In the genomic region with DNA sequence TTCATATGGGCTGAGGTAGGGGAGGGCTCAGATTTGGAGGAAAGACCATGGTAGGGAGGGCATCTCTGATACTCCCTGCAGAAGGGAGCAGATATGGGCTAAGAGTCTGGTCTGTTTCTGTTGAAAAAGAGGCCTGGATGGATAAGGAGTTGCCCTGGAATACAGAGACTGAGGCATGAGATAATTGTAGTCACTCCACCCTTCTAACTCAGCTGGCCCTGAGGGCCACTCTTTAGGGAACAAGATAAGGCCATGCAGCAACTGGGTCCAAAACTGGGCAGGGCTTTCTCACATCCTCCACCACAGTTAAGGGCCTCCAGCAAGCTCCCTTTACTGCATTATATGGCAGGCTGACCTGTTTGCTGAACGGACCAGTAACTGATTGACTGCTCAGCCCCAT, we compare ENCODE assay signal across 9 cellular contexts. TPM values are rescaled to one million over a fixed set of nuclear protein-coding genes. Genes with fewer than 3 reads are reported as not detected.
DNase-seq lines count a peak whose midpoint lies in the region; ATAC-seq, FAIRE-seq and TF ChIP-seq lines count a peak whose summit lies in the region.
"Had no signal": no experiment of that assay in that cellular context is flagged by ENCODE, and none has a peak within 500 bp of the region (broad histone marks: within the 10 kb centered on the region; RNA-seq: fewer than 3 reads in every experiment).

No MANE protein-coding gene starts in this region.

- peaks cover 23% of the 10 kb centered on the region for H3K9me3 Mint-ChIP-seq in activated naive CD8-positive, alpha-beta T cell treated with anti-CD3 and anti-CD28 coated beads for 36 hours

- H3K27me3 ChIP-seq in heart left ventricle: no peaks in the 10 kb centered on the region
- H3K27me3 ChIP-seq in thoracic aorta (replicated peaks; ENCODE audit: insufficient read depth): no peaks in the 10 kb centered on the region

- TF ChIP-seq POLR2A in heart left ventricle (IDR thresholded peaks at IDR 0.05): no peak
- TF ChIP-seq POLR2A in H54 (IDR thresholded peaks at IDR 0.05; ENCODE audit: low read depth, low read length): no peak

- H3K27ac ChIP-seq in heart left ventricle (no peak overlapping the region), kidney (ENCODE audit: low read depth in 2 of 2, low read length in 2 of 2) (no peak overlapping the region), thoracic aorta (no peak overlapping the region)

- FAIRE-seq in kidney (lab: Jason Lieb, UNC) (no peak), H54 (lab: Jason Lieb, UNC) (no peak)

- H3K4me3 Mint-ChIP-seq in activated naive CD8-positive, alpha-beta T cell treated with anti-CD3 and anti-CD28 coated beads for 36 hours: peak overlapping the region; percentile 87

- peaks cover 68% of the 10 kb centered on the region for H3K36me3 Mint-ChIP-seq in activated naive CD8-positive, alpha-beta T cell treated with anti-CD3 and anti-CD28 coated beads for 36 hours

- peaks cover 0 to 24% (median 15%) of the 10 kb centered on the region in 12 donors for H3K4me1 ChIP-seq in heart left ventricle
- H3K4me1 ChIP-seq in kidney (ENCODE audit: control insufficient read depth in 1 of 2, insufficient read depth in 1 of 2, low read depth in 1 of 2, low read length in 2 of 2): peaks cover 10 to 12% of the 10 kb centered on the region in 2 donors
- peaks cover 15 to 20% of the 10 kb centered on the region in 2 donors for H3K4me1 ChIP-seq in thoracic aorta (ENCODE audit: control insufficient read depth in 1 of 2, low read depth in 2 of 2)

- H3K36me3 ChIP-seq in heart left ventricle (peaks cover 0 to 8% (median 0%) of the 10 kb centered on the region in 9 donors), kidney (ENCODE audit: control insufficient read depth in 1 of 2, insufficient read depth in 2 of 2, low read length in 2 of 2) (peaks cover 4 to 6% of the 10 kb centered on the region in 2 donors), thoracic aorta (peaks cover 8% of the 10 kb centered on the region)

- peak overlapping the region in 8 of 12 donors; percentile 70 to 94 (median 92) for H3K4me3 ChIP-seq in heart left ventricle
- H3K4me3 ChIP-seq in kidney (ENCODE audit: low read length in 2 of 2): peak overlapping the region; percentile 83 to 96
- peak overlapping the region; percentile 87 for H3K4me3 ChIP-seq in thoracic aorta

- H3K9me3 ChIP-seq in heart left ventricle: peaks cover 0 to 6% (median 0%) of the 10 kb centered on the region in 12 donors
- no peaks in the 10 kb centered on the region for H3K9me3 ChIP-seq in kidney (ENCODE audit: control insufficient read depth in 1 of 2, low read length in 2 of 2)
- H3K9me3 ChIP-seq in thoracic aorta: peaks cover 13% of the 10 kb centered on the region

- no peak for ATAC-seq in heart left ventricle
- no peak for ATAC-seq in left ventricle myocardium superior
- no peak for ATAC-seq in thoracic aorta (ENCODE audit: insufficient number of reproducible peaks, low FRiP score, low read depth)
- no peak for ATAC-seq in GM21786 (IDR thresholded peaks at IDR 0.05; ENCODE audit: unreplicated experiment)

- TF ChIP-seq CTCF in heart left ventricle (IDR thresholded peaks at IDR 0.05) (no peak), kidney (IDR thresholded peaks at IDR 0.05; ENCODE audit: borderline replicate concordance, extremely low read depth, insufficient read depth) (no peak), thoracic aorta (IDR thresholded peaks at IDR 0.05) (no peak)

- peak overlapping the region; percentile 97 for H3K27ac Mint-ChIP-seq in activated naive CD8-positive, alpha-beta T cell treated with anti-CD3 and anti-CD28 coated beads for 36 hours

- no peak overlapping the region for H3K9ac ChIP-seq in kidney (ENCODE audit: low read length in 2 of 2)

- no peaks in the 10 kb centered on the region for H3K27me3 Mint-ChIP-seq in activated naive CD8-positive, alpha-beta T cell treated with anti-CD3 and anti-CD28 coated beads for 36 hours

- DNase-seq in heart left ventricle: no peak
- no peak for DNase-seq in left ventricle myocardium superior
- DNase-seq in activated naive CD8-positive, alpha-beta T cell treated with anti-CD3 and anti-CD28 coated beads for 36 hours: no peak
- no peak for DNase-seq in kidney
- DNase-seq in thoracic aorta (ENCODE audit: low spot score): no peak
- no peak for DNase-seq in GM19240 (ENCODE audit: insufficient read length, low spot score)
- no peak for DNase-seq in H54 (ENCODE audit: insufficient read length, low spot score)
- DNase-seq: stimulated activated CD4-positive, alpha-beta T cell treated with anti-CD3 and anti-CD28 coated beads, Interleukin-4, amount 100 ng/mL, for 1 hour had no signal

- intact Hi-C loops in heart left ventricle (cut with DNase I): loop anchor here in 1 of 10 donors (5.0 kb wide), 1 partner anchor 334 kb away; no protein-coding TSS in a partner anchor
- intact Hi-C loops in left ventricle myocardium superior (cut with micrococcal nuclease): no loop called here
- intact Hi-C loops in kidney (cut with DNase I): no loop called here

- H3K4me1 Mint-ChIP-seq in activated naive CD8-positive, alpha-beta T cell treated with anti-CD3 and anti-CD28 coated beads for 36 hours: peaks cover 25% of the 10 kb centered on the region

- WGBS in heart left ventricle, 4 donors: 55 to 83% (median 66%) methylated on average over 1 of the region's 1 CpG

RNA-seq across cellular contexts. Expression of a gene that starts 1.3 kb away (rescaled TPM):
- total RNA-seq in heart left ventricle: 1 to 10 TPM; 2.0 to 8.2 (median 3.7) TPM
- 10 to 100 TPM in 1 of 2 donors, 1 to 10 TPM in 1; 1.2 to 17.4 TPM for polyA plus RNA-seq in heart left ventricle
- total RNA-seq in left ventricle myocardium superior: 3.3 TPM
- 10 to 100 TPM; 23.6 to 24.8 TPM for total RNA-seq in activated naive CD8-positive, alpha-beta T cell treated with anti-CD3 and anti-CD28 coated beads for 36 hours
- total RNA-seq in kidney: 14.2 TPM
- 9.9 TPM for polyA plus RNA-seq in kidney (ENCODE audit: insufficient read depth, low read depth, low replicate concordance)
- 10 to 100 TPM in 1 of 2 donors, 1 to 10 TPM in 1; 3.0 to 19.2 TPM for total RNA-seq in thoracic aorta

RNA-seq across cellular contexts. Expression of a gene that starts 20.5 kb away (rescaled TPM):
- total RNA-seq in heart left ventricle (1 to 10 TPM; 2.1 to 6.2 (median 3.0) TPM), left ventricle myocardium superior (4.1 TPM), kidney (1.7 TPM), thoracic aorta (1 to 10 TPM in 1 of 2 donors, under 1 TPM in 1; 0.95 to 1.5 TPM)
- polyA plus RNA-seq in heart left ventricle (1 to 10 TPM; 1.6 to 2.2 TPM), kidney (ENCODE audit: insufficient read depth, low read depth, low replicate concordance) (0.41 TPM)
- total RNA-seq in activated naive CD8-positive, alpha-beta T cell treated with anti-CD3 and anti-CD28 coated beads for 36 hours: under 1 TPM; 0.30 to 0.31 TPM

RNA-seq across cellular contexts. Expression of a gene that starts 25.4 kb away (rescaled TPM):
- total RNA-seq in heart left ventricle (10 to 100 TPM in 2 of 9 donors, 1 to 10 TPM in 7; 3.9 to 13.5 (median 9.0) TPM), left ventricle myocardium superior (8.8 TPM), kidney (17.7 TPM), thoracic aorta (10 to 100 TPM; 11.2 to 17.5 TPM)
- polyA plus RNA-seq in heart left ventricle (1 to 10 TPM; 3.2 to 8.5 TPM), kidney (ENCODE audit: insufficient read depth, low read depth, low replicate concordance) (3.6 TPM)
- total RNA-seq in activated naive CD8-positive, alpha-beta T cell treated with anti-CD3 and anti-CD28 coated beads for 36 hours: 10 to 100 TPM; 10.5 to 12.3 TPM

RNA-seq across cellular contexts. Expression of a gene that starts 41.0 kb away (rescaled TPM):
- total RNA-seq in heart left ventricle (10 to 100 TPM; 15.7 to 30.1 (median 24.1) TPM), left ventricle myocardium superior (24.0 TPM), kidney (20.0 TPM), thoracic aorta (1 to 10 TPM; 2.7 to 6.6 TPM)
- polyA plus RNA-seq in heart left ventricle (1 to 10 TPM; 4.2 to 9.1 TPM), kidney (ENCODE audit: insufficient read depth, low read depth, low replicate concordance) (3.1 TPM)
- total RNA-seq in activated naive CD8-positive, alpha-beta T cell treated with anti-CD3 and anti-CD28 coated beads for 36 hours: 1 to 10 TPM; 9.3 to 9.7 TPM

RNA-seq across cellular contexts. Expression of a gene that starts 46.7 kb away (rescaled TPM):
- 10 to 100 TPM; 11.6 to 20.3 (median 15.3) TPM for total RNA-seq in heart left ventricle
- polyA plus RNA-seq in heart left ventricle: 10 to 100 TPM in 1 of 2 donors, 1 to 10 TPM in 1; 5.1 to 12.0 TPM
- total RNA-seq in left ventricle myocardium superior: 17.8 TPM
- total RNA-seq in activated naive CD8-positive, alpha-beta T cell treated with anti-CD3 and anti-CD28 coated beads for 36 hours: 10 to 100 TPM; 17.4 to 18.5 TPM
- 26.1 TPM for total RNA-seq in kidney
- 4.7 TPM for polyA plus RNA-seq in kidney (ENCODE audit: insufficient read depth, low read depth, low replicate concordance)
- 10 to 100 TPM; 48.2 to 49.1 TPM for total RNA-seq in thoracic aorta
